ENCODE assay signal across 14 cellular contexts in the genomic region with DNA sequence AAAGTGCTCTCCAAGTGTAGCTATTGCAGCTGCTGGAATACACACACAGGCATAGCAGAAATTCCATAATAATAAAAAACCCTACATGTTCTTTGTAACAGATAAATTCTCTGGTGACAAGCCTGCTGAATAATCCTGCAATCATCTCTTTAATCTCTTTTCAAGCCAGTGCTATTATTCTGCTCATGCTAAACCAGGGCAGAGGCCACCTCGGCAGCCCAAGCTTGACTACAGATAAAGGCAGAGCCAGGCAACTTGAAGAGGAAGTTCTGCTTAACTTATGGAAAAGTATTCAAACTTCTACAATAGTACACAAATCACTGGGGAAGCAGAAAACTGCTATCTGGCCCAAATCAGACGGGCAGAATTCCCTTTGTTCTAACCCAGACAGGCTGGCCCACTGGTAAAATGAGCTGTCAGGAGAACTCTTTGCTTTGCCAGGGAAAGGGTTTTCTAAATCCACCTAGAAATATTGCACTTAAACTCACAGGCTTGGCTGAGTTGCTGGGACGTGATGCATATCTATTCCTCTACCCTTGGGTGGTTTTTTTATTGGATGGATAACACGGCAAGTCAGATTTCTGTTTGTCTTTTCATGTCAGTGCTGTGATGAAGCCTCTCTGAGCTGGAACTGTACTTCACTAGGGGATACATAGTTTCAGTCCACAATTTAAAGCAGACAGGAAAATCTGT.
A peak's percentile ranks its signal among the peaks of the same experiment; 100 is the strongest.
DNase-seq lines count a peak whose midpoint lies in the region; ATAC-seq and TF ChIP-seq lines count a peak whose summit lies in the region.
"Had no signal": no experiment of that assay in that cellular context is flagged by ENCODE, and none has a peak within 500 bp of the region (broad histone marks: within the 10 kb centered on the region; RNA-seq: fewer than 3 reads in every experiment).

No MANE protein-coding gene starts in this region.

- no peak overlapping the region for H3K9ac ChIP-seq in neural progenitor cell
- H3K9ac ChIP-seq: BLaER1 had no signal

- peak overlapping the region; percentile 96 for H3K27ac Mint-ChIP-seq in neural progenitor cell
- H3K27ac Mint-ChIP-seq: activated naive CD4-positive, alpha-beta T cell treated with anti-CD3 and anti-CD28 coated beads for 36 hours had no signal

- peaks cover 51% of the 10 kb centered on the region for H3K4me1 Mint-ChIP-seq in neural progenitor cell

- peaks cover 2% of the 10 kb centered on the region for H3K36me3 Mint-ChIP-seq in neural progenitor cell

- H3K9me3 ChIP-seq in neural progenitor cell (ENCODE audit: low read depth) (no peaks in the 10 kb centered on the region), ascending aorta (no peaks in the 10 kb centered on the region)
- H3K9me3 ChIP-seq: BLaER1, psoas muscle had no signal

- TF ChIP-seq CTCF in AG09309 (IDR thresholded peaks at IDR 0.05; ENCODE audit: control insufficient read depth, insufficient read depth, low read depth, low read length, missing control alignments) (no peak), neural progenitor cell (IDR thresholded peaks at IDR 0.05) (no peak), ascending aorta (IDR thresholded peaks at IDR 0.05) (no peak)

- H3K27me3 ChIP-seq in neural progenitor cell (no peaks in the 10 kb centered on the region), ascending aorta (no peaks in the 10 kb centered on the region)
- H3K27me3 ChIP-seq: BLaER1 had no signal

- DNase-seq in AG09309 (ENCODE audit: low read depth) = peak; percentile 52
- DNase-seq in OCI-M1 (lab: John Stamatoyannopoulos, UW) = peak; percentile 80
- DNase-seq in neural progenitor cell (ENCODE audit: low spot score) = peak; percentile 37
- no peak for DNase-seq in NK-92 treated with Interleukin-12 subunit alpha and Interleukin-12 subunit beta, amount 100 ng/mL, for 24 hours (lab: John Stamatoyannopoulos, UW)
- no peak for DNase-seq in ascending aorta (ENCODE audit: low spot score in 2 of 2)
- DNase-seq: activated CD4-positive, alpha-beta T cell treated with anti-CD3 and anti-CD28 coated beads for 48 hours; activated naive CD4-positive, alpha-beta T cell treated with anti-CD3 and anti-CD28 coated beads for 36 hours; GOT3; left colon; psoas muscle had no signal

- no peak overlapping the region for H3K4me3 Mint-ChIP-seq in neural progenitor cell
- H3K4me3 Mint-ChIP-seq: activated naive CD4-positive, alpha-beta T cell treated with anti-CD3 and anti-CD28 coated beads for 36 hours had no signal

- H3K4me2 ChIP-seq in neural progenitor cell = peak overlapping the region; percentile 22
- H3K4me2 ChIP-seq: BLaER1 had no signal

- intact Hi-C loops in ascending aorta (cut with DNase I) = no loop called here

- H3K36me3 ChIP-seq in neural progenitor cell = no peaks in the 10 kb centered on the region
- H3K36me3 ChIP-seq in ascending aorta = no peaks in the 10 kb centered on the region

- H3K9me3 Mint-ChIP-seq in neural progenitor cell = no peaks in the 10 kb centered on the region
- H3K9me3 Mint-ChIP-seq: activated naive CD4-positive, alpha-beta T cell treated with anti-CD3 and anti-CD28 coated beads for 36 hours had no signal

- H3K4me3 ChIP-seq in AG09309 (ENCODE audit: control insufficient read depth, low read depth, low read length) (no peak overlapping the region), neural progenitor cell (no peak overlapping the region), ascending aorta (no peak overlapping the region)
- H3K4me3 ChIP-seq: BLaER1, psoas muscle had no signal

- peaks cover 8% of the 10 kb centered on the region for H3K27me3 Mint-ChIP-seq in neural progenitor cell (ENCODE audit: insufficient read depth, low read depth)

- H2AFZ ChIP-seq in neural progenitor cell (replicated peaks) = no peak overlapping the region

- no peaks in the 10 kb centered on the region for H3K79me2 ChIP-seq in neural progenitor cell (ENCODE audit: low read depth)

- H3K4me1 ChIP-seq in neural progenitor cell = peaks cover 24% of the 10 kb centered on the region
- no peaks in the 10 kb centered on the region for H3K4me1 ChIP-seq in ascending aorta

- no peak overlapping the region for H3K27ac ChIP-seq in neural progenitor cell
- H3K27ac ChIP-seq in ascending aorta = no peak overlapping the region
- H3K27ac ChIP-seq: BLaER1 had no signal

- no peaks in the 10 kb centered on the region for H3F3A ChIP-seq in neural progenitor cell (ENCODE audit: low read depth)

- no peaks in the 10 kb centered on the region for H4K20me1 ChIP-seq in neural progenitor cell (ENCODE audit: low read depth)
- H4K20me1 ChIP-seq: BLaER1 had no signal

- ATAC-seq in esophagus mucosa (peak; percentile 21), HG03442 (IDR thresholded peaks at IDR 0.05; ENCODE audit: unreplicated experiment) (no peak), HG03457 (IDR thresholded peaks at IDR 0.05; ENCODE audit: unreplicated experiment) (no peak)
- ATAC-seq: left colon had no signal

Comparison
In these comparisons a context has a peak if more than half of its experiments do, and no peak if none do; other contexts are left out.
1. DNase-seq: peak in AG09309 (single experiment), OCI-M1 (single experiment) and neural progenitor cell (single experiment); none in NK-92 treated with Interleukin-12 subunit alpha and Interleukin-12 subunit beta, amount 100 ng/mL, for 24 hours (single experiment) and ascending aorta (0 of 2).